Comparison of ENCODE assay signal across 8 cellular contexts in the genomic region with DNA sequence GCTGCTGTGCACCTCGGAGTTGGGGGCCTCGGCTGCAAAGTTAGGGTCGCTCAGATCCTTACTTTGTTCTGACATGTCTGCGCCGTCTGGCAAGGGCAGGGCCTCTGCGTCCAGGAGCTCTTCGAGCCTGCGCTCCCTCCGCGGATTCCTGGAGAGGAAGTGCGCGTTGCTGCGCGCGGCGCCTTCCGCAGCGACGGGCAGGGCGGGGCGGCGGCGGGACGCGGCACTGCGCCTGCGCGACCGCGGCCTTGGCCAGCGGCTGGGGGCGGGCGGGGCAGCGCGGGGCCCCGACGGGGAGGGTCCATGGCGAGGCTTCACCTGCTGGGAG. TPM values are rescaled to one million over a fixed set of nuclear protein-coding genes. Genes with fewer than 3 reads are reported as not detected.
DNase-seq lines count a peak whose midpoint lies in the region; ATAC-seq and TF ChIP-seq lines count a peak whose summit lies in the region.

A gene with protein sequence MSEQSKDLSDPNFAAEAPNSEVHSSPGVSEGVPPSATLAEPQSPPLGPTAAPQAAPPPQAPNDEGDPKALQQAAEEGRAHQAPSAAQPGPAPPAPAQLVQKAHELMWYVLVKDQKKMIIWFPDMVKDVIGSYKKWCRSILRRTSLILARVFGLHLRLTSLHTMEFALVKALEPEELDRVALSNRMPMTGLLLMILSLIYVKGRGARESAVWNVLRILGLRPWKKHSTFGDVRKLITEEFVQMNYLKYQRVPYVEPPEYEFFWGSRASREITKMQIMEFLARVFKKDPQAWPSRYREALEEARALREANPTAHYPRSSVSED (minus strand): TSS at position 163 of the 328 bp plus-strand sequence. CDS start 88 bp downstream, at position 75.

- peaks cover 0 to 15% (median 4%) of the 10 kb centered on the region in 4 donors for H3K4me1 ChIP-seq in upper lobe of left lung

- H3K9me3 Mint-ChIP-seq in mesothelial cell of epicardium = peaks cover 9% of the 10 kb centered on the region

- peaks cover 0 to 3% (median 0%) of the 10 kb centered on the region in 4 donors for H3K9me3 ChIP-seq in upper lobe of left lung

- H3K4me1 Mint-ChIP-seq in mesothelial cell of epicardium = peaks cover 33% of the 10 kb centered on the region

- no peak for TF ChIP-seq EP300 in upper lobe of left lung (IDR thresholded peaks at IDR 0.05)

- peak within 1 kb of the TSS; percentile 71 for H3K4me3 Mint-ChIP-seq in mesothelial cell of epicardium

- no peaks in the 10 kb centered on the region for H3K27me3 ChIP-seq in upper lobe of left lung

- DNase-seq in stimulated activated CD4-positive, alpha-beta T cell treated with anti-CD3 and anti-CD28 coated beads, Interleukin-15, amount 100 ng/mL, for 24 hours = peak; percentile 30
- DNase-seq in stimulated activated CD4-positive, alpha-beta T cell treated with anti-CD3 and anti-CD28 coated beads, Interleukin-12 subunit alpha, Interleukin-12 subunit beta, amount 100 ng/mL, for 4 hours = no peak
- DNase-seq in epithelial cell of esophagus (ENCODE audit: low read depth) = peak; percentile 41
- peak; percentile 36 to 72 for DNase-seq in mesothelial cell of epicardium (ENCODE audit: low spot score in 2 of 2, unreplicated experiment in 2 of 2)
- peak; percentile 32 to 92 for DNase-seq in upper lobe of left lung
- no peak for DNase-seq in NCI-H1694 (lab: John Stamatoyannopoulos, UW)

- H3K36me3 Mint-ChIP-seq in mesothelial cell of epicardium = no peaks in the 10 kb centered on the region

- TF ChIP-seq CTCF in epithelial cell of esophagus (IDR thresholded peaks at IDR 0.05; ENCODE audit: insufficient read depth, low read depth, low read length, missing control alignments) (no peak), mesothelial cell of epicardium (IDR thresholded peaks at IDR 0.05; ENCODE audit: unreplicated experiment) (no peak), upper lobe of left lung (IDR thresholded peaks at IDR 0.05) (no peak)

- peak in 1 of 4 donors; percentile 38 for TF ChIP-seq POLR2A in upper lobe of left lung (IDR thresholded peaks at IDR 0.05)

- ATAC-seq in upper lobe of left lung (ENCODE audit: low FRiP score in 2 of 2) = peak in 1 of 2 donors; percentile 80
- ATAC-seq in GM21528 (IDR thresholded peaks at IDR 0.05; ENCODE audit: low FRiP score, unreplicated experiment) = no peak
- ATAC-seq in GM18520 (IDR thresholded peaks at IDR 0.05; ENCODE audit: unreplicated experiment) = no peak

- H3K27ac ChIP-seq in upper lobe of left lung = peak within 1 kb of the TSS in 2 of 4 donors; percentile 52 to 54

- H3K27me3 Mint-ChIP-seq in mesothelial cell of epicardium (ENCODE audit: low read depth) = no peaks in the 10 kb centered on the region

- no peaks in the 10 kb centered on the region for H3K36me3 ChIP-seq in upper lobe of left lung

- H3K4me3 ChIP-seq in epithelial cell of esophagus (ENCODE audit: low read length) = peak within 1 kb of the TSS; percentile 51
- peak within 1 kb of the TSS; percentile 26 to 61 (median 58) for H3K4me3 ChIP-seq in upper lobe of left lung

- peak within 1 kb of the TSS; percentile 16 for H3K27ac Mint-ChIP-seq in mesothelial cell of epicardium

- 17 to 48% methylated on average over 12 to 23 of the region's 38 CpGs for WGBS in upper lobe of left lung, 2 donors

RNA-seq across cellular contexts. Expression of the gene that starts here (rescaled TPM):
- 84.8 to 89.0 TPM (median 85.8 TPM) in 3 replicates for total RNA-seq in mesothelial cell of epicardium
- total RNA-seq in upper lobe of left lung = 10 to 100 TPM; 11.5 to 44.5 (median 29.2) TPM

Comparison
In these comparisons a context has a peak if more than half of its experiments do, and no peak if none do; other contexts are left out.
1. DNase-seq: peak in stimulated activated CD4-positive, alpha-beta T cell treated with anti-CD3 and anti-CD28 coated beads, Interleukin-15, amount 100 ng/mL, for 24 hours (single experiment), epithelial cell of esophagus (single experiment), mesothelial cell of epicardium (2 of 2) and upper lobe of left lung (2 of 2); none in stimulated activated CD4-positive, alpha-beta T cell treated with anti-CD3 and anti-CD28 coated beads, Interleukin-12 subunit alpha, Interleukin-12 subunit beta, amount 100 ng/mL, for 4 hours (single experiment) and NCI-H1694 (single experiment).